Comparison of ENCODE assay signal across 8 cellular contexts in genomic region chr3:194315088-194315964, GRCh38. TPM values are rescaled to one million over a fixed set of nuclear protein-coding genes. Genes with fewer than 3 reads are reported as not detected.
DNase-seq lines count a peak whose midpoint lies in the region; ATAC-seq and TF ChIP-seq lines count a peak whose summit lies in the region.

No MANE protein-coding gene starts in this region.

- peak overlapping the region; percentile 59 for H3K4me2 ChIP-seq in OCI-LY1 (ENCODE audit: low read length)

- peaks cover 45% of the 10 kb centered on the region for H3K27me3 ChIP-seq in HUES64 (ENCODE audit: insufficient read depth, low read length)
- H3K27me3 ChIP-seq in OCI-LY1 (ENCODE audit: insufficient read depth, low read length) = peaks cover 10% of the 10 kb centered on the region; the same call in 1 of the 2 replicates

- H3F3A ChIP-seq in OCI-LY1 (ENCODE audit: insufficient read depth, low read length) = no peaks in the 10 kb centered on the region

- H2AFZ ChIP-seq in OCI-LY1 (ENCODE audit: low read length) = no peak overlapping the region

- peak; percentile 95 for TF ChIP-seq CTCF in OCI-LY1 (IDR thresholded peaks at IDR 0.05; ENCODE audit: low read length)

- no peaks in the 10 kb centered on the region for H3K79me2 ChIP-seq in OCI-LY1 (ENCODE audit: insufficient read depth, low read length)

- no peak overlapping the region for H3K27ac ChIP-seq in HUES64 (ENCODE audit: low read depth, low read length)
- no peak overlapping the region for H3K27ac ChIP-seq in OCI-LY1 (ENCODE audit: low read depth, low read length, poor library complexity, severe bottlenecking)

- H3K9me3 ChIP-seq in HUES64 (ENCODE audit: insufficient read depth, low read depth, low read length) (peaks cover 25% of the 10 kb centered on the region), OCI-LY1 (ENCODE audit: low read length) (peaks cover 11% of the 10 kb centered on the region)

- H3K4me3 ChIP-seq in HUES64 (ENCODE audit: low read length) (peak overlapping the region; percentile 52), OCI-LY1 (ENCODE audit: low read depth, low read length, poor library complexity, severe bottlenecking) (peak overlapping the region; percentile 29)

- H3K36me3 ChIP-seq in HUES64 (ENCODE audit: insufficient read depth, low read length) (no peaks in the 10 kb centered on the region), OCI-LY1 (ENCODE audit: insufficient read depth, low read length) (no peaks in the 10 kb centered on the region)

- WGBS in HUES64 = 6% methylated on average over 54 of the region's 54 CpGs

- DNase-seq in DMS 273 treated with DMSO at 0.1 percent for 48 hours (lab: John Stamatoyannopoulos, UW) = peak; percentile 59
- peak; percentile 89 for DNase-seq in activated T-cell treated with anti-CD3 and anti-CD28 coated beads, Interleukin-2, amount 50 U/mL, for 1 hour
- DNase-seq in myocyte (ENCODE audit: low read depth) = peak; percentile 76
- peak; percentile 71 for DNase-seq in stimulated activated CD8-positive, alpha-beta memory T cell treated with anti-CD3 and anti-CD28 coated beads, Interleukin-7, amount 100 ng/mL, for 24 hours (ENCODE audit: low read depth)

- H3K4me1 ChIP-seq in HUES64 (ENCODE audit: insufficient read depth, low read length) (peaks cover 13% of the 10 kb centered on the region), OCI-LY1 (ENCODE audit: insufficient read depth, low read length, severe bottlenecking) (peaks cover 6% of the 10 kb centered on the region)

- no peaks in the 10 kb centered on the region for H3K9me2 ChIP-seq in OCI-LY1 (ENCODE audit: low read depth, low read length)

- no peaks in the 10 kb centered on the region for H4K20me1 ChIP-seq in OCI-LY1 (ENCODE audit: insufficient read depth, low read length)

- peak; percentile 79 for ATAC-seq in GM21515 (IDR thresholded peaks at IDR 0.05; ENCODE audit: unreplicated experiment)
- ATAC-seq in esophagus mucosa = peak; percentile 79

- H3K9ac ChIP-seq in HUES64 (ENCODE audit: low read depth, low read length) (peak overlapping the region; percentile 51), OCI-LY1 (ENCODE audit: low read length) (no peak overlapping the region; the same call in 1 of the 2 replicates)

RNA-seq across cellular contexts. Expression of gene CPN2, which starts 35.8 kb away (rescaled TPM):
- not detected for polyA plus RNA-seq in HUES64 (2013, experiment 1 of 2)
- not detected for polyA plus RNA-seq in HUES64 (2013, experiment 2 of 2)
- total RNA-seq in esophagus mucosa (not detected), myocyte (not detected in 2 replicates)
- polyA plus RNA-seq in myocyte (2012) = not detected

RNA-seq across cellular contexts. Expression of gene LRRC15, which starts 54.2 kb away (rescaled TPM):
- polyA plus RNA-seq in HUES64 (2013, experiment 1 of 2) = 0.15 TPM
- 0.13 TPM for polyA plus RNA-seq in HUES64 (2013, experiment 2 of 2)
- total RNA-seq in esophagus mucosa = 0.04 TPM
- 0.16 TPM in 1 of 2 replicates, not detected in the other for total RNA-seq in myocyte
- 0.13 TPM for polyA plus RNA-seq in myocyte (2012)
